1 cellular context compared by ENCODE assay signal in the genomic region with DNA sequence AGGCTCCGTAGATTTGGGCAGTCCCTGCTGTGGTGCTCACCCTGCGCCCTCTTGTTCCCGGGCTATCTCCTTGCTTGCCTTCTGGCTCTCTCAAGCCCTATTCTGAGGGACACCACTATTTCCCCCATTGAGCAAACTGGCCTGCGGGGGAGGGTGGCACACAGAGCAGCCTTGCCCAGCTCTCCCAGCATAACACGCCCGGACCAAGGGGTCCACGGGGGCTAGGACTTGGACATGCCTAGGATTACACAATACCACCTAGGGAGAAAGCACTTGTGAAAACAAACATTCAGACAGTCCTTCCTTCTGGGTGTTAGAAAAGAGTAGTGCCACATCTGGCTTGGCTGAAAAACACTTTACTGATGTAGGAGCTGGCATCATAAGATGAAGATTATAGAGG.
TF ChIP-seq lines count a peak whose summit lies in the region.

No MANE protein-coding gene starts in this region.

TF ChIP-seq in HepG2, 621 proteins besides CTCF, POLR2A, EP300 and RAD21:
- TF ChIP-seq TBP (CRISPR knock-in tag; IDR thresholded peaks at IDR 0.05) (no peak), CEBPB (IDR thresholded peaks at IDR 0.05; ENCODE audit: borderline replicate concordance, low read depth, low read length) (peak; percentile 74; the same call in 1 of the 2 replicates), GATAD2A (CRISPR knock-in tag; IDR thresholded peaks at IDR 0.05) (no peak), ZNF17 (CRISPR knock-in tag; IDR thresholded peaks at IDR 0.05) (no peak), CEBPG (CRISPR knock-in tag; IDR thresholded peaks at IDR 0.05) (0 out of 2 replicates have a peak, but pooled peaks have one; percentile 13)
